ENCODE assay signal across 1 cellular context in genomic region chr19:46768727-46769126, GRCh38.
A peak's percentile ranks its signal among the peaks of the same experiment; 100 is the strongest.
TF ChIP-seq lines count a peak whose summit lies in the region.

No MANE protein-coding gene starts in this region.

TF ChIP-seq in HEK293, 187 proteins besides CTCF, POLR2A, EP300 and RAD21:
- TF ChIP-seq ZBTB20 (tag by site-specific recombination; IDR thresholded peaks at IDR 0.05): peak; percentile 26; the same call in 1 of the 2 replicates
